29 cellular contexts compared by ENCODE assay signal in genomic region chr12:12498210-12498609, GRCh38.
"Had no signal": no experiment of that assay in that cellular context is flagged by ENCODE, and none has a peak within 500 bp of the region (broad histone marks: within the 10 kb centered on the region; RNA-seq: fewer than 3 reads in every experiment).

No MANE protein-coding gene starts in this region.

- H3K27ac ChIP-seq: neural progenitor cell, ovary, parathyroid adenoma, psoas muscle, sigmoid colon, suprapubic skin, testis, tibial artery, transverse colon, upper lobe of right lung, uterus had no signal

- H3K9me3 Mint-ChIP-seq: natural killer cell; nephron; neural progenitor cell; stimulated activated memory B cell treated with anti-CD40 and anti-IgM and Interleukin-4, amounts not matched to agents 10 μg/mL and 1 μg/mL and 100 μg/mL, for 72 hours; stimulated activated naive CD8-positive, alpha-beta T cell treated with anti-CD3 and anti-CD28 coated beads, Interleukin-15, amount 100 ng/mL, for 72 hours; type B pancreatic cell had no signal

- H3K9ac ChIP-seq: neural progenitor cell, parathyroid adenoma had no signal

- H3K36me3 Mint-ChIP-seq: natural killer cell; stimulated activated memory B cell treated with anti-CD40 and anti-IgM and Interleukin-4, amounts not matched to agents 10 μg/mL and 1 μg/mL and 100 μg/mL, for 72 hours had no signal

- H2AFZ ChIP-seq: neural progenitor cell, parathyroid adenoma had no signal

- H3K4me3 Mint-ChIP-seq: natural killer cell; nephron; neural progenitor cell; stimulated activated memory B cell treated with anti-CD40 and anti-IgM and Interleukin-4, amounts not matched to agents 10 μg/mL and 1 μg/mL and 100 μg/mL, for 72 hours; stimulated activated naive CD8-positive, alpha-beta T cell treated with anti-CD3 and anti-CD28 coated beads, Interleukin-15, amount 100 ng/mL, for 72 hours; type B pancreatic cell had no signal

- H3K4me2 ChIP-seq: neural progenitor cell had no signal

- H3K36me3 ChIP-seq: neural progenitor cell, ovary, sigmoid colon, suprapubic skin, uterus had no signal

- H3K4me1 ChIP-seq: parathyroid adenoma, sigmoid colon, suprapubic skin, testis, tibial artery, transverse colon, upper lobe of right lung, uterus had no signal

- H3K9me3 ChIP-seq: ovary, psoas muscle, right lobe of liver, sigmoid colon, suprapubic skin, testis, tibial artery, transverse colon, upper lobe of right lung, uterus had no signal

- DNase-seq: natural killer cell; occipital lobe; ovary; posterior cingulate gyrus; psoas muscle; right cardiac atrium; right lobe of liver; sigmoid colon; small intestine; stimulated activated CD4-positive, alpha-beta T cell treated with anti-CD3 and anti-CD28 coated beads, Interleukin-15, amount 100 ng/mL, for 24 hours; stimulated activated CD4-positive, alpha-beta T cell treated with anti-CD3 and anti-CD28 coated beads, Interleukin-2, amount 100 ng/mL, for 24 hours; stimulated activated CD4-positive, alpha-beta T cell treated with anti-CD3 and anti-CD28 coated beads, Interleukin-2, amount 100 ng/mL, for 48 hours; stimulated activated CD4-positive, alpha-beta T cell treated with anti-CD3 and anti-CD28 coated beads, Interleukin-4, amount 100 ng/mL, for 24 hours; stimulated activated naive CD4-positive, alpha-beta T cell; stimulated activated naive CD8-positive, alpha-beta T cell treated with anti-CD3 and anti-CD28 coated beads, Interleukin-15, amount 100 ng/mL, for 72 hours; stimulated activated naive CD8-positive, alpha-beta T cell treated with anti-CD3 and anti-CD28 coated beads, Interleukin-15, Interleukin-2, amounts not matched to agents 100 U/mL and 50 U/mL, for 24 hours; substantia nigra; testis; tibial artery; transverse colon; upper lobe of right lung; uterus had no signal

- H3K4me3 ChIP-seq: neural progenitor cell, ovary, psoas muscle, right lobe of liver, sigmoid colon, suprapubic skin, testis, tibial artery, transverse colon, upper lobe of right lung, uterus had no signal

- H3K27me3 ChIP-seq: neural progenitor cell, ovary, right lobe of liver, sigmoid colon, suprapubic skin, testis, tibial artery, transverse colon, upper lobe of right lung, uterus had no signal

- H3K27me3 Mint-ChIP-seq: progenitor cell of endocrine pancreas; stimulated activated memory B cell treated with anti-CD40 and anti-IgM and Interleukin-4, amounts not matched to agents 10 μg/mL and 1 μg/mL and 100 μg/mL, for 72 hours; stimulated activated naive CD8-positive, alpha-beta T cell treated with anti-CD3 and anti-CD28 coated beads, Interleukin-15, amount 100 ng/mL, for 72 hours; type B pancreatic cell had no signal

- ATAC-seq: natural killer cell; psoas muscle; right cardiac atrium; right lobe of liver; stimulated activated memory B cell treated with anti-CD40 and anti-IgM and Interleukin-4, amounts not matched to agents 10 μg/mL and 1 μg/mL and 100 μg/mL, for 72 hours; stimulated activated naive CD8-positive, alpha-beta T cell treated with anti-CD3 and anti-CD28 coated beads, Interleukin-15, amount 100 ng/mL, for 72 hours; stimulated activated naive CD8-positive, alpha-beta T cell treated with anti-CD3 and anti-CD28 coated beads, Interleukin-15, Interleukin-2, amounts not matched to agents 100 U/mL and 50 U/mL, for 24 hours; upper lobe of right lung had no signal

- H3K4me1 Mint-ChIP-seq: nephron, neural progenitor cell had no signal

- H3K27ac Mint-ChIP-seq: natural killer cell; nephron; neural progenitor cell; progenitor cell of endocrine pancreas; stimulated activated memory B cell treated with anti-CD40 and anti-IgM and Interleukin-4, amounts not matched to agents 10 μg/mL and 1 μg/mL and 100 μg/mL, for 72 hours; type B pancreatic cell had no signal
